In genomic region chr10:74189999-74190421, GRCh38 we compare ENCODE assay signal across 8 cellular contexts. TPM values are rescaled to one million over a fixed set of nuclear protein-coding genes. Genes with fewer than 3 reads are reported as not detected.
DNase-seq lines count a peak whose midpoint lies in the region; ATAC-seq and TF ChIP-seq lines count a peak whose summit lies in the region.

No MANE protein-coding gene starts in this region.

- H4K20me1 ChIP-seq in hepatocyte (ENCODE audit: insufficient read depth, poor library complexity, severe bottlenecking) = peaks cover 4% of the 10 kb centered on the region

- H3K79me2 ChIP-seq in hepatocyte = peaks cover 85% of the 10 kb centered on the region

- ATAC-seq in GM21529 (IDR thresholded peaks at IDR 0.05; ENCODE audit: unreplicated experiment) = peak; percentile 88

- H3K4me3 ChIP-seq in hepatocyte = no peak overlapping the region
- H3K4me3 ChIP-seq in suprapubic skin = peak overlapping the region; percentile 24

- no peaks in the 10 kb centered on the region for H3K9me2 ChIP-seq in hepatocyte (replicated peaks; ENCODE audit: insufficient read depth)

- H3K27me3 ChIP-seq in hepatocyte (no peaks in the 10 kb centered on the region), suprapubic skin (no peaks in the 10 kb centered on the region)

- H3K9me3 ChIP-seq in hepatocyte (ENCODE audit: low read depth) = no peaks in the 10 kb centered on the region
- no peaks in the 10 kb centered on the region for H3K9me3 ChIP-seq in suprapubic skin

- DNase-seq in EL (peak; percentile 96), LoVo (ENCODE audit: low spot score) (peak; percentile 77), hepatocyte (ENCODE audit: low spot score) (peak; percentile 53), suprapubic skin (ENCODE audit: low spot score in 2 of 2) (no peak), NCI-H1092 (lab: John Stamatoyannopoulos, UW) (no peak)
- DNase-seq in activated T-helper 2 cell treated with anti-CD3 and anti-CD28 coated beads, Interferon-gamma antibody, Interleukin-2, Interleukin-4, amounts not matched to agents 10 μg/mL and 5 μg/mL and 100 μg/mL, durations not matched to agents 14 hours and 24 hours and 36 hours (ENCODE audit: low spot score) = no peak
- DNase-seq in stimulated activated CD4-positive, alpha-beta T cell treated with anti-CD3 and anti-CD28 coated beads, Interleukin-2, amount 100 ng/mL, for 24 hours = no peak

- no peaks in the 10 kb centered on the region for H3K9me3 Mint-ChIP-seq in activated T-helper 2 cell treated with anti-CD3 and anti-CD28 coated beads, Interferon-gamma antibody, Interleukin-2, Interleukin-4, amounts not matched to agents 10 μg/mL and 5 μg/mL and 100 μg/mL, durations not matched to agents 14 hours and 24 hours and 36 hours

- peak overlapping the region; percentile 65 for H3K4me3 Mint-ChIP-seq in activated T-helper 2 cell treated with anti-CD3 and anti-CD28 coated beads, Interferon-gamma antibody, Interleukin-2, Interleukin-4, amounts not matched to agents 10 μg/mL and 5 μg/mL and 100 μg/mL, durations not matched to agents 14 hours and 24 hours and 36 hours (ENCODE audit: low read depth)

- H3K27ac ChIP-seq in hepatocyte (peak overlapping the region; percentile 85), suprapubic skin (peak overlapping the region; percentile 84)

- WGBS in hepatocyte (ENCODE audit: low lambda C conversion rate, missing lambda C conversion rate) = 25% methylated on average over 3 of the region's 3 CpGs
- WGBS in suprapubic skin = 6% methylated on average over 3 of the region's 3 CpGs

- H3K36me3 Mint-ChIP-seq in activated T-helper 2 cell treated with anti-CD3 and anti-CD28 coated beads, Interferon-gamma antibody, Interleukin-2, Interleukin-4, amounts not matched to agents 10 μg/mL and 5 μg/mL and 100 μg/mL, durations not matched to agents 14 hours and 24 hours and 36 hours (ENCODE audit: low read depth) = peaks cover 4% of the 10 kb centered on the region

- no peak overlapping the region for H2AFZ ChIP-seq in hepatocyte

- intact Hi-C loops in activated T-helper 2 cell treated with anti-CD3 and anti-CD28 coated beads, Interferon-gamma antibody, Interleukin-2, Interleukin-4, amounts not matched to agents 10 μg/mL and 5 μg/mL and 100 μg/mL, durations not matched to agents 14 hours and 24 hours and 36 hours (cut with micrococcal nuclease) = loop anchor here (1.0 to 5.0 kb wide), 3 partner anchors 9 to 38 kb away; partner anchors contain the start of genes ADK and AP3M1

- no peaks in the 10 kb centered on the region for H3K27me3 Mint-ChIP-seq in activated T-helper 2 cell treated with anti-CD3 and anti-CD28 coated beads, Interferon-gamma antibody, Interleukin-2, Interleukin-4, amounts not matched to agents 10 μg/mL and 5 μg/mL and 100 μg/mL, durations not matched to agents 14 hours and 24 hours and 36 hours (ENCODE audit: low read depth)

- TF ChIP-seq POLR2A in suprapubic skin (IDR thresholded peaks at IDR 0.05) = no peak

- peaks cover 52% of the 10 kb centered on the region for H3K4me1 Mint-ChIP-seq in activated T-helper 2 cell treated with anti-CD3 and anti-CD28 coated beads, Interferon-gamma antibody, Interleukin-2, Interleukin-4, amounts not matched to agents 10 μg/mL and 5 μg/mL and 100 μg/mL, durations not matched to agents 14 hours and 24 hours and 36 hours (ENCODE audit: low read depth)

- no peak for TF ChIP-seq EP300 in suprapubic skin (IDR thresholded peaks at IDR 0.05)

- peak overlapping the region; percentile 57 for H3K4me2 ChIP-seq in hepatocyte

- no peak for TF ChIP-seq CTCF in hepatocyte (IDR thresholded peaks at IDR 0.05; ENCODE audit: poor library complexity)
- TF ChIP-seq CTCF in suprapubic skin (IDR thresholded peaks at IDR 0.05) = no peak

- H3K27ac Mint-ChIP-seq in activated T-helper 2 cell treated with anti-CD3 and anti-CD28 coated beads, Interferon-gamma antibody, Interleukin-2, Interleukin-4, amounts not matched to agents 10 μg/mL and 5 μg/mL and 100 μg/mL, durations not matched to agents 14 hours and 24 hours and 36 hours = peak overlapping the region; percentile 95

- H3K36me3 ChIP-seq in hepatocyte (replicated peaks; ENCODE audit: insufficient read depth, low read depth) (no peaks in the 10 kb centered on the region), suprapubic skin (no peaks in the 10 kb centered on the region)

- H3K4me1 ChIP-seq in hepatocyte (ENCODE audit: insufficient read depth) (peaks cover 6% of the 10 kb centered on the region), suprapubic skin (peaks cover 58% of the 10 kb centered on the region)

RNA-seq across cellular contexts. Expression of gene ADK, which starts 39.0 kb away (rescaled TPM):
- total RNA-seq in activated T-helper 2 cell treated with anti-CD3 and anti-CD28 coated beads, Interferon-gamma antibody, Interleukin-2, Interleukin-4, amounts not matched to agents 10 μg/mL and 5 μg/mL and 100 μg/mL, durations not matched to agents 14 hours and 24 hours and 36 hours = 64.2 and 64.5 TPM in 2 replicates
- total RNA-seq in hepatocyte = 44.6 and 53.7 TPM in 2 replicates
- polyA plus RNA-seq in hepatocyte = 46.7 and 49.1 TPM in 2 replicates
- total RNA-seq in suprapubic skin = 10 to 100 TPM; 33.0 to 57.3 (median 48.0) TPM

RNA-seq across cellular contexts. Expression of gene AP3M1, which starts 39.4 kb away (rescaled TPM):
- total RNA-seq in activated T-helper 2 cell treated with anti-CD3 and anti-CD28 coated beads, Interferon-gamma antibody, Interleukin-2, Interleukin-4, amounts not matched to agents 10 μg/mL and 5 μg/mL and 100 μg/mL, durations not matched to agents 14 hours and 24 hours and 36 hours = 46.0 and 46.9 TPM in 2 replicates
- total RNA-seq in hepatocyte (35.0 and 35.3 TPM in 2 replicates), suprapubic skin (10 to 100 TPM; 19.7 to 24.7 (median 21.1) TPM)
- polyA plus RNA-seq in hepatocyte = 28.2 and 30.1 TPM in 2 replicates

Comparison
In these comparisons a context has a peak if more than half of its experiments do, and no peak if none do; other contexts are left out.
1. DNase-seq: peak in EL (single experiment), LoVo (single experiment) and hepatocyte (single experiment); none in activated T-helper 2 cell treated with anti-CD3 and anti-CD28 coated beads, Interferon-gamma antibody, Interleukin-2, Interleukin-4, amounts not matched to agents 10 μg/mL and 5 μg/mL and 100 μg/mL, durations not matched to agents 14 hours and 24 hours and 36 hours (single experiment), suprapubic skin (0 of 2), stimulated activated CD4-positive, alpha-beta T cell treated with anti-CD3 and anti-CD28 coated beads, Interleukin-2, amount 100 ng/mL, for 24 hours (0 of 2) and NCI-H1092 (single experiment).